8 cellular contexts compared by ENCODE assay signal in the genomic region with DNA sequence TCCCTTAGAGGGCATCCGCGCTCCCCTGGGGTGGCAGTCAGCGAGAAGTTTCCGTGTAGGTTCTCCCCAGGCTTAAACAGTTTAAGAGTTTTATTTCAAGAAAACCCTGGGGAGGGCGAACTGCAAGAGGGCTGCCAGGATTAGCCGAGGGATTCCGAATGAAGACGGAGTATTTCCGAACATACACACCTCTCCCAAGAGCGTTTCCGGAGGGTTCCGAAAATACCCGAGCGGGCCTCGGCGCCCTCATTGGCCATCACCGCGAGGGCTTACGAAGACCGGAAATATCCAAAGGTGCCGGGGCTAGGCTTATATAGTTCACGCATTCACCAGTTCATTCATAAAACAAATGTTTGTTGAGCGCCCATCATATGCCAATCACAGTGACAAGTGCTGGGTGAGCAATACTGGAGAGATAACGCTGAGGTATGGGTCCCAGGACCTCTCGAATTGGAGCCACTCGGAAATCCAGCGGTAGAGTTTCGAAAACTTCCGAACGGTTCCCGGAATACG. TPM values are rescaled to one million over a fixed set of nuclear protein-coding genes. Genes with fewer than 3 reads are reported as not detected.
DNase-seq lines count a peak whose midpoint lies in the region; ATAC-seq and TF ChIP-seq lines count a peak whose summit lies in the region.

No MANE protein-coding gene starts in this region.

- H2AFZ ChIP-seq in OCI-LY1 (ENCODE audit: low read length) = no peak overlapping the region

- H3K9ac ChIP-seq in OCI-LY1 (ENCODE audit: low read length) = peak overlapping the region; percentile 88

- peak overlapping the region; percentile 94 for H3K4me3 ChIP-seq in OCI-LY1 (ENCODE audit: low read depth, low read length, poor library complexity, severe bottlenecking)
- H3K4me3 ChIP-seq in mononuclear cell (ENCODE audit: low read length) = peak overlapping the region; percentile 97

- H3K4me1 ChIP-seq in OCI-LY1 (ENCODE audit: insufficient read depth, low read length, severe bottlenecking) = peaks cover 47% of the 10 kb centered on the region
- H3K4me1 ChIP-seq in mononuclear cell (ENCODE audit: insufficient read depth, low read length) = peaks cover 56% of the 10 kb centered on the region

- ATAC-seq in GM21528 (IDR thresholded peaks at IDR 0.05; ENCODE audit: low FRiP score, unreplicated experiment) = peak; percentile 62

- TF ChIP-seq CTCF in OCI-LY1 (IDR thresholded peaks at IDR 0.05; ENCODE audit: low read length) = no peak

- H3K9me2 ChIP-seq in OCI-LY1 (ENCODE audit: low read depth, low read length) = no peaks in the 10 kb centered on the region

- H3K27ac ChIP-seq in OCI-LY1 (ENCODE audit: low read depth, low read length, poor library complexity, severe bottlenecking) = peak overlapping the region; percentile 92
- peak overlapping the region; percentile 93 for H3K27ac ChIP-seq in epithelial cell of prostate

- H3K9me3 ChIP-seq in OCI-LY1 (ENCODE audit: low read length) = no peaks in the 10 kb centered on the region
- H3K9me3 ChIP-seq in mononuclear cell (ENCODE audit: low read depth, low read length) = no peaks in the 10 kb centered on the region

- H3K4me2 ChIP-seq in OCI-LY1 (ENCODE audit: low read length) = peak overlapping the region; percentile 93

- no peaks in the 10 kb centered on the region for H4K20me1 ChIP-seq in OCI-LY1 (ENCODE audit: insufficient read depth, low read length)

- H3K36me3 ChIP-seq in OCI-LY1 (ENCODE audit: insufficient read depth, low read length) = peaks cover 44% of the 10 kb centered on the region

- H3K27me3 ChIP-seq in OCI-LY1 (ENCODE audit: insufficient read depth, low read length) = no peaks in the 10 kb centered on the region
- no peaks in the 10 kb centered on the region for H3K27me3 ChIP-seq in mononuclear cell (ENCODE audit: insufficient read depth, low read length)

- no peaks in the 10 kb centered on the region for H3F3A ChIP-seq in OCI-LY1 (ENCODE audit: insufficient read depth, low read length)

- H3K79me2 ChIP-seq in OCI-LY1 (ENCODE audit: insufficient read depth, low read length) = no peaks in the 10 kb centered on the region

- DNase-seq in COR-L47 (lab: John Stamatoyannopoulos, UW) = peak; percentile 96
- DNase-seq in HuH-7 (ENCODE audit: low spot score) = peak; percentile 93
- DNase-seq in activated T-cell treated with anti-CD3 and anti-CD28 coated beads for 24 hours (ENCODE audit: low read depth) = peak; percentile 92
- DNase-seq in epithelial cell of prostate (ENCODE audit: low read depth, low spot score) = peak; percentile 74
- peak; percentile 79 to 84 for DNase-seq in stimulated activated CD8-positive, alpha-beta memory T cell treated with anti-CD3 and anti-CD28 coated beads, Interleukin-2, amount 100 ng/mL, for 1 hour (ENCODE audit: low read depth in 2 of 2)

RNA-seq across cellular contexts. Expression of gene RPL28, which starts 0.4 kb away (rescaled TPM):
- total RNA-seq in mononuclear cell = 605 TPM

RNA-seq across cellular contexts. Expression of gene TMEM238, which starts 1.2 kb away (rescaled TPM):
- 1.9 TPM for total RNA-seq in mononuclear cell

RNA-seq across cellular contexts. Expression of gene TMEM190, which starts 8.7 kb away (rescaled TPM):
- not detected for total RNA-seq in mononuclear cell

RNA-seq across cellular contexts. Expression of gene IL11, which starts 15.0 kb away (rescaled TPM):
- 0.10 TPM for total RNA-seq in mononuclear cell

RNA-seq across cellular contexts. Expression of gene GARIN5B, which starts 22.2 kb away (rescaled TPM):
- not detected for total RNA-seq in mononuclear cell

Comparison
In these comparisons a context has a peak if more than half of its experiments do, and no peak if none do; other contexts are left out.
1. Peak in every context shown above with its lines: DNase-seq, ATAC-seq, H3K4me3 ChIP-seq and H3K27ac ChIP-seq.